9 cellular contexts compared by ENCODE assay signal in genomic region chr20:1816384-1817381, GRCh38.
DNase-seq lines count a peak whose midpoint lies in the region; ATAC-seq lines count a peak whose summit lies in the region.
"Had no signal": no experiment of that assay in that cellular context is flagged by ENCODE, and none has a peak within 500 bp of the region (broad histone marks: within the 10 kb centered on the region; RNA-seq: fewer than 3 reads in every experiment).

No MANE protein-coding gene starts in this region.

- ATAC-seq in HG02798 (IDR thresholded peaks at IDR 0.05; ENCODE audit: poor library complexity, unreplicated experiment), result no peak
- ATAC-seq: sciatic nerve had no signal

- DNase-seq in activated gamma-delta T cell treated with Interleukin-2 at 50 U/mL for 16 hours, result peak; percentile 23
- DNase-seq in activated gamma-delta T cell (lab: John Stamatoyannopoulos, UW), result no peak
- peak; percentile 62 for DNase-seq in astrocyte of the hippocampus (ENCODE audit: low read depth, low spot score)
- peak; percentile 95 for DNase-seq in kidney tubule cell (ENCODE audit: low spot score)
- DNase-seq in ureter (ENCODE audit: low spot score), result peak; percentile 29
- no peak for DNase-seq in DMS153 treated with DMSO at 0.1 percent for 48 hours (lab: John Stamatoyannopoulos, UW; ENCODE audit: unreplicated experiment)
- DNase-seq in SIG-M5 (lab: John Stamatoyannopoulos, UW), result no peak

Comparison
In these comparisons a context has a peak if more than half of its experiments do, and no peak if none do; other contexts are left out.
1. DNase-seq: peak in activated gamma-delta T cell treated with Interleukin-2 at 50 U/mL for 16 hours (single experiment), astrocyte of the hippocampus (single experiment), kidney tubule cell (single experiment) and ureter (single experiment); none in activated gamma-delta T cell (single experiment), DMS153 treated with DMSO at 0.1 percent for 48 hours (single experiment) and SIG-M5 (single experiment).